In genomic region chr18:8794133-8794986, GRCh38 we compare ENCODE assay signal across 1 cellular context.
A peak's percentile ranks its signal among the peaks of the same experiment; 100 is the strongest.
TF ChIP-seq lines count a peak whose summit lies in the region.

No MANE protein-coding gene starts in this region.

TF ChIP-seq in SK-N-SH, 30 proteins besides CTCF, POLR2A, EP300 and RAD21 (continued from another document):
- TF ChIP-seq CHD2 (IDR thresholded peaks at IDR 0.05; ENCODE audit: low read length, partially characterized antibody), result peak; percentile 48
- TF ChIP-seq NRF1 (IDR thresholded peaks at IDR 0.05; ENCODE audit: low read depth, low read length), result no peak
- TF ChIP-seq FOXJ3 (CRISPR knock-in tag; IDR thresholded peaks at IDR 0.05), result no peak
- TF ChIP-seq SMC3 (IDR thresholded peaks at IDR 0.05; ENCODE audit: low read depth, low read length), result no peak
- TF ChIP-seq MEF2A (IDR thresholded peaks at IDR 0.05; ENCODE audit: borderline replicate concordance, low read depth), result no peak
- peak; percentile 35; the same call in 1 of the 2 replicates for TF ChIP-seq MAX (IDR thresholded peaks at IDR 0.05; ENCODE audit: low read depth)
- no peak for TF ChIP-seq RFX5 (IDR thresholded peaks at IDR 0.05; ENCODE audit: low read length)
- TF ChIP-seq NFIC (IDR thresholded peaks at IDR 0.05; ENCODE audit: borderline replicate concordance), result peak; percentile 75
- peak; percentile 78; the same call in 1 of the 2 replicates for TF ChIP-seq FOSL2 (IDR thresholded peaks at IDR 0.05; ENCODE audit: borderline replicate concordance, low read depth)
- no peak for TF ChIP-seq USF2 (IDR thresholded peaks at IDR 0.05; ENCODE audit: borderline replicate concordance, low read depth, low read length)
- TF ChIP-seq TCF12 (IDR thresholded peaks at IDR 0.05), result peak; percentile 94
- peak; percentile 57; the same call in 1 of the 2 replicates for TF ChIP-seq FOXM1 (IDR thresholded peaks at IDR 0.05; ENCODE audit: low read depth)
- TF ChIP-seq, protein P1, sequence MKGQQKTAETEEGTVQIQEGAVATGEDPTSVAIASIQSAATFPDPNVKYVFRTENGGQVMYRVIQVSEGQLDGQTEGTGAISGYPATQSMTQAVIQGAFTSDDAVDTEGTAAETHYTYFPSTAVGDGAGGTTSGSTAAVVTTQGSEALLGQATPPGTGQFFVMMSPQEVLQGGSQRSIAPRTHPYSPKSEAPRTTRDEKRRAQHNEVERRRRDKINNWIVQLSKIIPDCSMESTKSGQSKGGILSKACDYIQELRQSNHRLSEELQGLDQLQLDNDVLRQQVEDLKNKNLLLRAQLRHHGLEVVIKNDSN (IDR thresholded peaks at IDR 0.05; ENCODE audit: borderline replicate concordance, low read depth), result no peak
